1 cellular context compared by ENCODE assay signal in the genomic region with DNA sequence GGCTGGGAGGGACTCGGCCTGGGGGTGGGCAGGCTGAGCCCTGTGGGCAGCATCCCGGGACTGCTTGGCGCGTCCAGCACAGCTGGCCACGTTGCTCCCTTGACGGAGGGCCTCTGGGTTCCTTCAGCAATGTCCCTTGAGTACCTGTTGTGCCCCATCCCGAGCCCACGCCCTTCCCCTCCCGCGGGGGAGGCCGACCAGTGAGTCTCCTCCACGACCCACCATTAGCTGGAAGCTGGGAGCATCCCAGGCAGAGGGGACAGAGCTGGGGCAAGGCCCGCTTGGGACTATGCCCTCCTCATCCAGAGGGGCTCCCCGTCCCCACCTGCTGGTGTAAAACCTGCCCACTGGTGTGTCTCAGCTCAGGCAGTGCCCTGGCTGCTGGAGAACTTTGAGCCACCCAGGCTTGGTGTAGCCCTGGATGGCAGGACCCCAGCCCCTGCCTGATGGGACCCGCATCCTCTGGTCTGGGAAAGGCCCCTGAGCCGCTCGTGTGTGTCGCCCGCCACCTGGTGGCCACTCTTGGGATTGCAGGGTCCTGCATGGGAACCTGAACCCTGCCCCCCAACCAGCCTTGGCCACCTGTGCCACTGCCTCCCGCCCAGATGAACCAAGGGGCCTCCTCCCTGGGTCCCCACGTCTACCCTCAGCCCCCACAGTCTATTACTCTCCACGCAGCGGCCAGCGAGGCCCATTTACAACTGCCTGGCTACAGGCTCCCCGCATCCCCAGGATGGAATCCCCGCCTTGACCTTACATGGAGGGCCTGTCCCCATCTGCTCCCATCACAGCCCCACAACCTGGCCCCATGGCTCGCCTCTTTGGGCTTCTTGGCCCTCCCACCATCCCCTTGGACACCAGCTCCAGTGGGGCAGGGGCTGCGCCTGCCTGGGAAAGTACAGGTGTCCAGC.
TF ChIP-seq lines count a peak whose summit lies in the region.

No MANE protein-coding gene starts in this region.

TF ChIP-seq in GM12878, 131 proteins besides CTCF, POLR2A, EP300 and RAD21 (continued from another document):
- TF ChIP-seq SMC3 (IDR thresholded peaks at IDR 0.05; ENCODE audit: borderline replicate concordance, low read length) (peak; percentile 95), TBL1XR1 (IDR thresholded peaks at IDR 0.05; ENCODE audit: low read depth, low read length) (0 out of 2 replicates have a peak, but pooled peaks have one; percentile 18), SREBF2 (IDR thresholded peaks at IDR 0.05; ENCODE audit: low read length) (no peak), TCF12 (IDR thresholded peaks at IDR 0.05; ENCODE audit: low read depth, low read length) (0 out of 2 replicates have a peak, but pooled peaks have one; percentile 44), LARP7 (IDR thresholded peaks at IDR 0.05) (0 out of 2 replicates have a peak, but pooled peaks have one; percentile 12), YY1 (IDR thresholded peaks at IDR 0.05; ENCODE audit: low read depth, low read length) (peak; percentile 47; the same call in 1 of the 2 replicates), RB1 (IDR thresholded peaks at IDR 0.05; ENCODE audit: borderline replicate concordance) (peak; percentile 65; the same call in 1 of the 2 replicates), NR2F1 (conservative IDR thresholded peaks at IDR 0.05) (peak; percentile 38; the same call in 1 of the 2 replicates), TCF3 (IDR thresholded peaks at IDR 0.05; ENCODE audit: borderline replicate concordance, insufficient read depth, low read depth, low read length) (0 out of 2 replicates have a peak, but pooled peaks have one; percentile 60), MTA3 (IDR thresholded peaks at IDR 0.05; ENCODE audit: borderline replicate concordance, low read length) (no peak)
